Comparison of ENCODE assay signal across 20 cellular contexts in genomic region chr3:155228636-155229035, GRCh38.
DNase-seq lines count a peak whose midpoint lies in the region; ATAC-seq lines count a peak whose summit lies in the region.
"Had no signal": no experiment of that assay in that cellular context is flagged by ENCODE, and none has a peak within 500 bp of the region (broad histone marks: within the 10 kb centered on the region; RNA-seq: fewer than 3 reads in every experiment).

No MANE protein-coding gene starts in this region.

- WGBS in mesenchymal stem cell = 93% methylated on average over 1 of the region's 1 CpG

- H3K9me3 ChIP-seq in BLaER1 = peaks cover 22% of the 10 kb centered on the region
- peaks cover 3% of the 10 kb centered on the region for H3K9me3 ChIP-seq in mesenchymal stem cell (ENCODE audit: control insufficient read depth, low read length)
- H3K9me3 ChIP-seq: A549 had no signal

- H3K4me2 ChIP-seq in BLaER1 (peak overlapping the region; percentile 48), mesenchymal stem cell (ENCODE audit: low read length, poor library complexity, severe bottlenecking) (no peak overlapping the region)
- H3K4me2 ChIP-seq: A549 had no signal

- H3K4me3 ChIP-seq in BLaER1 = no peak overlapping the region
- H3K4me3 ChIP-seq in mesenchymal stem cell (ENCODE audit: insufficient read depth in 1 of 2, low read depth in 1 of 2, low read length in 2 of 2) = no peak overlapping the region
- H3K4me3 ChIP-seq: A549, GM23248 had no signal

- peak; percentile 71 for DNase-seq in G401 (ENCODE audit: low spot score)
- DNase-seq in NCI-H82 (lab: John Stamatoyannopoulos, UW) = peak; percentile 72
- peak; percentile 61 for DNase-seq in cerebellar cortex (ENCODE audit: low spot score)
- no peak for DNase-seq in NCI-H2107 treated with DMSO at 0.1 percent for 48 hours (lab: John Stamatoyannopoulos, UW; ENCODE audit: unreplicated experiment)
- DNase-seq in mesenchymal stem cell = no peak
- no peak for DNase-seq in NCI-H2107 (lab: John Stamatoyannopoulos, UW)
- DNase-seq: CD4-positive, CD25-positive, alpha-beta regulatory T cell; CD8-positive, alpha-beta memory T cell; COR-L47; DMS153; DMS79; GF-D8; GM23248; HCEC 1CT; KBM-7 had no signal

- H3K4ac ChIP-seq in mesenchymal stem cell (ENCODE audit: low read depth in 1 of 2, low read length in 2 of 2) = no peak overlapping the region

- no peaks in the 10 kb centered on the region for H4K20me1 ChIP-seq in BLaER1

- H2AFZ ChIP-seq in mesenchymal stem cell (ENCODE audit: low read depth, low read length) = no peak overlapping the region
- H2AFZ ChIP-seq: GM23248 had no signal

- H2AK5ac ChIP-seq in mesenchymal stem cell (ENCODE audit: low read length, severe bottlenecking) = no peak overlapping the region

- H2BK5ac ChIP-seq in mesenchymal stem cell (ENCODE audit: low read depth, low read length, poor library complexity, severe bottlenecking) = no peak overlapping the region

- H3K9ac ChIP-seq in BLaER1 (no peak overlapping the region), mesenchymal stem cell (ENCODE audit: low read length) (no peak overlapping the region)
- H3K9ac ChIP-seq: GM23248 had no signal

- H3K4me1 ChIP-seq in BLaER1 (peaks cover 71% of the 10 kb centered on the region), mesenchymal stem cell (ENCODE audit: control insufficient read depth, insufficient read depth, low read depth, low read length) (peaks cover 9% of the 10 kb centered on the region)
- H3K4me1 ChIP-seq: A549 had no signal

- no peak overlapping the region for H2BK12ac ChIP-seq in mesenchymal stem cell (ENCODE audit: low read length in 2 of 2)

- no peak overlapping the region for H4K8ac ChIP-seq in mesenchymal stem cell (ENCODE audit: low read length)

- H3K18ac ChIP-seq in mesenchymal stem cell (ENCODE audit: low read depth in 1 of 2, low read length in 2 of 2) = no peak overlapping the region

- no peak overlapping the region for H2BK120ac ChIP-seq in mesenchymal stem cell (ENCODE audit: low read depth, low read length)

- no peaks in the 10 kb centered on the region for H3K79me1 ChIP-seq in mesenchymal stem cell (replicated peaks; ENCODE audit: low read length, poor library complexity, severe bottlenecking)

- no peak overlapping the region for H3K14ac ChIP-seq in mesenchymal stem cell (ENCODE audit: low read length in 2 of 2)

- H2BK15ac ChIP-seq in mesenchymal stem cell (ENCODE audit: low read depth, poor library complexity, severe bottlenecking) = no peak overlapping the region

- H3K36me3 ChIP-seq in BLaER1 (0 out of 2 replicates have a peak, but pooled peaks cover 2% of the 10 kb centered on the region), mesenchymal stem cell (ENCODE audit: control insufficient read depth in 1 of 2, insufficient read depth in 2 of 2, low read depth in 1 of 2, low read length in 2 of 2) (no peaks in the 10 kb centered on the region)

- H3K27ac ChIP-seq in BLaER1 (no peak overlapping the region), mesenchymal stem cell (ENCODE audit: low read length, poor library complexity, severe bottlenecking) (no peak overlapping the region)
- H3K27ac ChIP-seq: 22Rv1, A549, GM23248, HL-60 had no signal

- H3K23ac ChIP-seq in mesenchymal stem cell (ENCODE audit: low read length in 2 of 2) = no peak overlapping the region

- H4K91ac ChIP-seq in mesenchymal stem cell (ENCODE audit: low read length) = no peak overlapping the region

- in situ Hi-C loops in G401 (cut with HindIII; ENCODE audit: low sequenced_read_pairs) = no loop called here

- no peak for ATAC-seq in HG03469 (IDR thresholded peaks at IDR 0.05; ENCODE audit: unreplicated experiment)
- ATAC-seq: A549 had no signal

- no peaks in the 10 kb centered on the region for H3K27me3 ChIP-seq in BLaER1
- H3K27me3 ChIP-seq in mesenchymal stem cell (ENCODE audit: control insufficient read depth in 1 of 2, insufficient read depth in 1 of 2, low read length in 2 of 2) = no peaks in the 10 kb centered on the region

Comparison
In these comparisons a context has a peak if more than half of its experiments do, and no peak if none do; other contexts are left out.
1. DNase-seq: peak in G401 (single experiment), NCI-H82 (single experiment) and cerebellar cortex (single experiment); none in NCI-H2107 treated with DMSO at 0.1 percent for 48 hours (single experiment), mesenchymal stem cell (single experiment) and NCI-H2107 (single experiment).